In the genomic region with DNA sequence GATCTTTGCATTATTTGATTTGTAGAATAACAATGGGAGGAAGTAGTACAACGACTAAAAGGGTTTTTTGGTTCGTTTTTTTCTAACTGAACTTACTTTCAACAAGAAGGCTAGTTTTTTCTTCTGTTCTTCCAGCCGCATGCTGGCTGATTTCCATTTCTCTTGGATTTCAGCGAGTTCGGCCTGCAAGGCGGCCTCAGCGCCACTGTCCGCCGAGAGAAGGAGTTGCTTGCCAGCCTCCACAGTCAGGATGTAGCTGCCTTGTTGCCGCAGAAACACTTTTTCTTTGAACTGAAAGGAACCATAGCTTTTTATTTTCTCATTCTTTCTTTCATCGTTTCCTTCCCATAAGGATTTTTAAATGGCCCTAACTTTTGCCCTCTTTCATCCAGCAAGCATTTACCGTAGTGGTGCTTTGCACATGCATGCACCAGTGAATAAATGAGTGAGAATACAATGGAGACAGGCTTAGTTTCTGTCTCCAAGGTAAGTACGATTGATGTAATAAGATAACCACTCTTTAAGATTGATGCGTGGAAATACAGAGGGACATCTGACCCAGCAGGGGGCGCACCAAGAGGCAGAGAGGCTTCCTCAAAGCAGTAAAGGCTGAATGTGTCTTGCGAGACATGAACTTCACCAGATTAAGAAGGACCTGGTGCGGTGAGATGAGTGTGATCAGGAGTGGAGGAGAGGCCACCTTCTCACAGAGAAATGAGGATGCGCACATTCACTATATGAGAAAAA, we compare ENCODE assay signal across 9 cellular contexts.
DNase-seq lines count a peak whose midpoint lies in the region; ATAC-seq, FAIRE-seq and TF ChIP-seq lines count a peak whose summit lies in the region.
"Had no signal": no experiment of that assay in that cellular context is flagged by ENCODE, and none has a peak within 500 bp of the region (broad histone marks: within the 10 kb centered on the region; RNA-seq: fewer than 3 reads in every experiment).

No MANE protein-coding gene starts in this region.

- CTCF ChIA-PET in H1 (lab: Charles Lee; ENCODE audit: partially characterized antibody) = interaction anchor here (0.6 to 2.9 kb wide), 11 partner anchors 11 to 760 kb away, joined by 3 to 13 read pairs (median 3); no protein-coding TSS in a partner anchor

- peak; percentile 40 to 48; a peak in 3 of 4 replicates for TF ChIP-seq RAD21 in H1 (IDR thresholded peaks at IDR 0.05 in 1 of 2, conservative IDR thresholded peaks at IDR 0.05 in 1 of 2; ENCODE audit: low read depth in 2 of 2, low read length in 2 of 2)

- peak; percentile 76 for FAIRE-seq in H1 (lab: Jason Lieb, UNC)

- no peaks in the 10 kb centered on the region for H3K79me2 ChIP-seq in H1 (ENCODE audit: control insufficient read depth in 1 of 2, insufficient read depth in 2 of 2, low read length in 2 of 2)

- H3K4me3 ChIP-seq in H1 (ENCODE audit: extremely low read depth in 1 of 4, insufficient read depth in 2 of 4, low read depth in 3 of 4, low read length in 4 of 4) (no peak overlapping the region), neuronal stem cell (ENCODE audit: low read length in 2 of 2) (no peak overlapping the region)
- H3K4me3 ChIP-seq: BLaER1 treated with 17β-estradiol and CSF1 and Interleukin-3, amounts not matched to agents 10 nM and 100 nM had no signal

- H4K5ac ChIP-seq in H1 (ENCODE audit: insufficient read length, low read depth, low read length) = no peak overlapping the region

- no peak overlapping the region for H4K8ac ChIP-seq in H1 (ENCODE audit: extremely low read depth, insufficient read depth, low read length)
- no peak overlapping the region for H4K8ac ChIP-seq in neuronal stem cell (ENCODE audit: low read depth, low read length)

- TF ChIP-seq POLR2A in H1 (IDR thresholded peaks at IDR 0.05; ENCODE audit: control extremely low read depth in 1 of 2, low read depth in 2 of 2, low read length in 2 of 2) = no peak

- 86% methylated on average over 18 of the region's 18 CpGs; no CpG with 5 or more reads in 1 of the 2 experiments for WGBS in H1 (ENCODE audit: extremely low coverage in 1 of 2, insufficient coverage in 1 of 2, insufficient read length in 1 of 2, insufficient replicate concordance in 2 of 2, low coverage in 1 of 2, low lambda C conversion rate in 2 of 2, missing lambda C conversion rate in 1 of 2), 2 experiments
- WGBS in neuronal stem cell (ENCODE audit: extremely low coverage in 2 of 2, insufficient read length in 2 of 2, insufficient replicate concordance in 1 of 2), 2 donors = no CpG with 5 or more reads among the region's 18 CpGs

- H2BK20ac ChIP-seq in H1 (ENCODE audit: low read length) = no peak overlapping the region

- H2BK5ac ChIP-seq in H1 (ENCODE audit: low read depth, low read length) (no peak overlapping the region), neuronal stem cell (ENCODE audit: low read length) (no peak overlapping the region)

- TF ChIP-seq CTCF in H1 (IDR thresholded peaks at IDR 0.05; ENCODE audit: control extremely low read depth in 1 of 3, insufficient read depth in 1 of 3, low read depth in 1 of 3, low read length in 3 of 3) = peak; percentile 42 to 67 (median 54)

- no peak overlapping the region for H3K18ac ChIP-seq in H1 (ENCODE audit: extremely low read depth, low read length)
- no peak overlapping the region for H3K18ac ChIP-seq in neuronal stem cell (ENCODE audit: low read length)

- H3K9me3 ChIP-seq in H1 (ENCODE audit: insufficient read depth in 2 of 2, low read depth in 1 of 2, low read length in 1 of 2) = no peaks in the 10 kb centered on the region
- no peaks in the 10 kb centered on the region for H3K9me3 ChIP-seq in neuronal stem cell (replicated peaks in 1 of 2; ENCODE audit: control insufficient read depth in 2 of 2, insufficient read depth in 1 of 2, low read depth in 1 of 2, low read length in 2 of 2)
- H3K9me3 ChIP-seq: BLaER1 treated with 17β-estradiol and CSF1 and Interleukin-3, amounts not matched to agents 10 nM and 100 nM had no signal

- no peak for TF ChIP-seq EP300 in H1 (IDR thresholded peaks at IDR 0.05; ENCODE audit: borderline replicate concordance in 1 of 2, low read depth in 2 of 2, low read length in 2 of 2)

- H2AK5ac ChIP-seq in H1 (ENCODE audit: low read depth, low read length) (no peak overlapping the region), neuronal stem cell (ENCODE audit: low read depth, low read length) (no peak overlapping the region)

- no peak overlapping the region for H3K4ac ChIP-seq in H1 (replicated peaks; ENCODE audit: insufficient read length, low read depth, low read length)
- H3K4ac ChIP-seq in neuronal stem cell (ENCODE audit: low read length) = no peak overlapping the region

- H3K4me1 ChIP-seq in H1 (replicated peaks in 1 of 4; ENCODE audit: control insufficient read depth in 3 of 4, insufficient read depth in 4 of 4, low read length in 3 of 4) = no peaks in the 10 kb centered on the region
- H3K4me1 ChIP-seq in neuronal stem cell (ENCODE audit: control insufficient read depth in 2 of 2, insufficient read depth in 1 of 2, low read depth in 1 of 2, low read length in 2 of 2) = no peaks in the 10 kb centered on the region
- H3K4me1 ChIP-seq: BLaER1 treated with 17β-estradiol and CSF1 and Interleukin-3, amounts not matched to agents 10 nM and 100 nM had no signal

- no peak overlapping the region for H3K56ac ChIP-seq in H1 (replicated peaks; ENCODE audit: insufficient read length, low read depth, low read length)

- H3K79me1 ChIP-seq in H1 (ENCODE audit: low read depth, low read length) (no peaks in the 10 kb centered on the region), neuronal stem cell (ENCODE audit: low read depth, low read length) (no peaks in the 10 kb centered on the region)

- H3K27me3 ChIP-seq in H1 (replicated peaks in 1 of 4; ENCODE audit: control insufficient read depth in 3 of 4, extremely low read depth in 1 of 4, insufficient read depth in 3 of 4, low read length in 3 of 4) (no peaks in the 10 kb centered on the region), neuronal stem cell (ENCODE audit: control insufficient read depth in 3 of 3, insufficient read depth in 3 of 3, low read depth in 1 of 3, low read length in 3 of 3) (no peaks in the 10 kb centered on the region)
- H3K27me3 ChIP-seq: BLaER1 treated with 17β-estradiol and CSF1 and Interleukin-3, amounts not matched to agents 10 nM and 100 nM had no signal

- H2BK12ac ChIP-seq in H1 (ENCODE audit: low read depth, low read length) = no peak overlapping the region
- H2BK12ac ChIP-seq in neuronal stem cell (ENCODE audit: low read length) = no peak overlapping the region

- H3K9ac ChIP-seq in H1 (replicated peaks in 1 of 4; ENCODE audit: extremely low read depth in 1 of 4, low read depth in 3 of 4, low read length in 3 of 4) (no peak overlapping the region), neuronal stem cell (ENCODE audit: low read depth, low read length, poor library complexity) (no peak overlapping the region)
- H3K9ac ChIP-seq: BLaER1 treated with 17β-estradiol and CSF1 and Interleukin-3, amounts not matched to agents 10 nM and 100 nM had no signal

- no peaks in the 10 kb centered on the region for H4K20me1 ChIP-seq in H1 (replicated peaks in 1 of 2; ENCODE audit: control insufficient read depth in 1 of 2, insufficient read depth in 2 of 2, low read length in 2 of 2)
- H4K20me1 ChIP-seq: BLaER1 treated with 17β-estradiol and CSF1 and Interleukin-3, amounts not matched to agents 10 nM and 100 nM had no signal

- H2BK15ac ChIP-seq in H1 (ENCODE audit: low read length) (no peak overlapping the region), neuronal stem cell (ENCODE audit: low read length) (no peak overlapping the region)

- H3K14ac ChIP-seq in H1 (ENCODE audit: insufficient read length) = no peak overlapping the region
- no peak overlapping the region for H3K14ac ChIP-seq in neuronal stem cell (ENCODE audit: low read length)

- no peak for ATAC-seq in GM18520 (IDR thresholded peaks at IDR 0.05; ENCODE audit: unreplicated experiment)

- H4K91ac ChIP-seq in H1 (replicated peaks; ENCODE audit: insufficient read length, low read length) = no peak overlapping the region
- no peak overlapping the region for H4K91ac ChIP-seq in neuronal stem cell (ENCODE audit: low read depth, low read length, poor library complexity)

- no peaks in the 10 kb centered on the region for H3K23me2 ChIP-seq in H1 (ENCODE audit: low read depth, low read length)

- POLR2A ChIA-PET in H1 (lab: Charles Lee; ENCODE audit: partially characterized antibody) = no interaction called here

- H3K36me3 ChIP-seq in H1 (ENCODE audit: control insufficient read depth in 2 of 4, insufficient read depth in 4 of 4, low read length in 3 of 4) = no peaks in the 10 kb centered on the region
- H3K36me3 ChIP-seq in neuronal stem cell (replicated peaks in 1 of 2; ENCODE audit: control insufficient read depth in 2 of 2, insufficient read depth in 2 of 2, low read length in 2 of 2) = peaks cover 0 to 7% of the 10 kb centered on the region in 2 donors

- H3K23ac ChIP-seq in H1 (ENCODE audit: insufficient read length) (no peak overlapping the region), neuronal stem cell (ENCODE audit: low read depth, low read length, poor library complexity) (no peak overlapping the region)

- H3K27ac ChIP-seq in H1 (ENCODE audit: low read depth, low read length) (no peak overlapping the region), neuronal stem cell (replicated peaks; ENCODE audit: low read length) (no peak overlapping the region)
- H3K27ac ChIP-seq: BLaER1 treated with 17β-estradiol and CSF1 and Interleukin-3, amounts not matched to agents 10 nM and 100 nM had no signal

- H2AFZ ChIP-seq in H1 (ENCODE audit: low read length) (no peak overlapping the region), neuronal stem cell (ENCODE audit: low read length) (no peak overlapping the region)

- H2BK120ac ChIP-seq in H1 (replicated peaks; ENCODE audit: low read depth, low read length) = no peak overlapping the region
- H2BK120ac ChIP-seq in neuronal stem cell (ENCODE audit: low read depth, low read length) = no peak overlapping the region

- H3K4me2 ChIP-seq in H1 (ENCODE audit: insufficient read depth in 1 of 2, low read depth in 2 of 2, low read length in 2 of 2) (no peak overlapping the region), neuronal stem cell (ENCODE audit: insufficient read depth, low read length, poor library complexity, severe bottlenecking) (peak overlapping the region; percentile 11)
- H3K4me2 ChIP-seq: BLaER1 treated with 17β-estradiol and CSF1 and Interleukin-3, amounts not matched to agents 10 nM and 100 nM had no signal

- peak; percentile 61 for DNase-seq in NCI-H146 (lab: John Stamatoyannopoulos, UW)
- DNase-seq in NCI-H146 treated with DMSO at 0.1 percent for 48 hours (lab: John Stamatoyannopoulos, UW; ENCODE audit: unreplicated experiment) = no peak
- peak; percentile 33 for DNase-seq in T-helper 9 cell
- DNase-seq in H1 (ENCODE audit: low read depth in 1 of 2, low spot score in 2 of 2) = peak; percentile 15 to 67
- DNase-seq in neuronal stem cell (ENCODE audit: low spot score) = no peak
- DNase-seq in NCI-H1694 treated with DMSO at 0.1 percent for 48 hours (lab: John Stamatoyannopoulos, UW) = no peak
- no peak for DNase-seq in DMS114 treated with DMSO at 0.1 percent for 48 hours (lab: John Stamatoyannopoulos, UW; ENCODE audit: unreplicated experiment)

TF ChIP-seq in H1, 55 proteins besides CTCF, POLR2A, EP300 and RAD21 (continues in another document):
- TF ChIP-seq GTF2F1 (IDR thresholded peaks at IDR 0.05; ENCODE audit: borderline replicate concordance, low read depth, low read length) = no peak
- no peak for TF ChIP-seq SIN3A (conservative IDR thresholded peaks at IDR 0.05 in 1 of 2, IDR thresholded peaks at IDR 0.05 in 1 of 2; ENCODE audit: low read depth in 1 of 2, low read length in 2 of 2)

Comparison
In these comparisons a context has a peak if more than half of its experiments do, and no peak if none do; other contexts are left out.
1. DNase-seq: peak in NCI-H146 (single experiment), T-helper 9 cell (single experiment) and H1 (2 of 2); none in NCI-H146 treated with DMSO at 0.1 percent for 48 hours (single experiment), neuronal stem cell (single experiment), NCI-H1694 treated with DMSO at 0.1 percent for 48 hours (single experiment) and DMS114 treated with DMSO at 0.1 percent for 48 hours (single experiment).